Comparison of ENCODE assay signal across 10 cellular contexts in the genomic region with DNA sequence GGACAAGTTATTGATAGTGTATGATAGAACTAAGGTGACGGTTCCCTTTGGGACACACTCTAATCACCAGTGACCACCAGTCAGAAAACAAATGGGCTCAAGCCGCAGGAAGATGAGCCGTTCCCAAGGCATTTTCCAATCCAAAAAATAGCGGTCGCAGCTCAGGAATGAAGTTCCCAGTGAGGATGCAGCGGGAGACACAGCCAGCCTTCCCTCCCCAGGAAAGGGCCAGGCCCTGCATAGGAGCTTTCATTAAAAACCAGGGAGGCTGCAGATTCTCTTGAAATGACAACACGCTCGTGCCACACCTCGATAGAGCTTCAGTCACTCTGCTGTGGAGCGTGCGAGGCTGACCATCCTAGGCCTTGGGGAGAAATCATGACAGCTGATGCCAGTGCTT.
DNase-seq lines count a peak whose midpoint lies in the region; ATAC-seq and TF ChIP-seq lines count a peak whose summit lies in the region.
"Had no signal": no experiment of that assay in that cellular context is flagged by ENCODE, and none has a peak within 500 bp of the region (broad histone marks: within the 10 kb centered on the region; RNA-seq: fewer than 3 reads in every experiment).

No MANE protein-coding gene starts in this region.

- H3K79me2 ChIP-seq in hepatocyte = no peaks in the 10 kb centered on the region

- ATAC-seq in SK-N-SH treated with all-trans-retinoic acid at 6 μM for 48 hours (peak; percentile 18; the same call in 2 of the 3 replicates), right cardiac atrium (no peak)

- no peaks in the 10 kb centered on the region for H3K36me3 ChIP-seq in stomach smooth muscle (ENCODE audit: control insufficient read depth in 2 of 2, insufficient read depth in 2 of 2, low read length in 2 of 2)
- no peaks in the 10 kb centered on the region for H3K36me3 ChIP-seq in hepatocyte (replicated peaks; ENCODE audit: insufficient read depth, low read depth)
- H3K36me3 ChIP-seq: SJSA1 had no signal

- no peak for TF ChIP-seq CTCF in hepatocyte (IDR thresholded peaks at IDR 0.05; ENCODE audit: poor library complexity)

- no peak overlapping the region for H2AFZ ChIP-seq in hepatocyte

- H3K27ac ChIP-seq in right cardiac atrium (ENCODE audit: low read length) (peak overlapping the region; percentile 78), stomach smooth muscle (ENCODE audit: low read length) (peak overlapping the region; percentile 98), hepatocyte (no peak overlapping the region)
- H3K27ac ChIP-seq: SJSA1 had no signal

- H3K4me3 ChIP-seq in right cardiac atrium (ENCODE audit: low read length) = no peak overlapping the region
- peak overlapping the region in 1 of 2 donors; percentile 44 for H3K4me3 ChIP-seq in stomach smooth muscle (ENCODE audit: low read length in 2 of 2)
- no peak overlapping the region for H3K4me3 ChIP-seq in hepatocyte
- H3K4me3 ChIP-seq: SJSA1 had no signal

- no peak overlapping the region for H3K4me2 ChIP-seq in hepatocyte

- 63% methylated on average over 11 of the region's 11 CpGs for WGBS in right cardiac atrium
- 93% methylated on average over 11 of the region's 11 CpGs for WGBS in hepatocyte (ENCODE audit: low lambda C conversion rate, missing lambda C conversion rate)

- no peaks in the 10 kb centered on the region for H3K9me2 ChIP-seq in hepatocyte (replicated peaks; ENCODE audit: insufficient read depth)

- H3K27me3 ChIP-seq in right cardiac atrium (ENCODE audit: control insufficient read depth, insufficient read depth) (no peaks in the 10 kb centered on the region), stomach smooth muscle (ENCODE audit: control insufficient read depth in 1 of 2, insufficient read depth in 2 of 2, low read length in 2 of 2) (no peaks in the 10 kb centered on the region), hepatocyte (no peaks in the 10 kb centered on the region)
- H3K27me3 ChIP-seq: SJSA1 had no signal

- peak; percentile 54 for DNase-seq in NCI-H2107 treated with DMSO at 0.1 percent for 48 hours (lab: John Stamatoyannopoulos, UW; ENCODE audit: unreplicated experiment)
- no peak for DNase-seq in NCI-H2107 (lab: John Stamatoyannopoulos, UW)
- peak in 2 of 3 donors; percentile 20 to 26 for DNase-seq in right cardiac atrium
- DNase-seq in hepatocyte (ENCODE audit: low spot score) = no peak
- DNase-seq in NCI-H1436 (lab: John Stamatoyannopoulos, UW) = no peak
- no peak for DNase-seq in NCI-H2196 (lab: John Stamatoyannopoulos, UW; ENCODE audit: unreplicated experiment)
- DNase-seq: NCI-H187 had no signal

- H3K4me1 ChIP-seq in right cardiac atrium (ENCODE audit: control insufficient read depth, insufficient read depth, low read length) = peaks cover 14% of the 10 kb centered on the region
- peaks cover 54% of the 10 kb centered on the region for H3K4me1 ChIP-seq in stomach smooth muscle (ENCODE audit: control insufficient read depth, insufficient read depth, low read length)
- H3K4me1 ChIP-seq in hepatocyte (ENCODE audit: insufficient read depth) = peaks cover 7% of the 10 kb centered on the region

- no peaks in the 10 kb centered on the region for H3K9me3 ChIP-seq in right cardiac atrium (ENCODE audit: control insufficient read depth, low read length)
- H3K9me3 ChIP-seq in stomach smooth muscle (ENCODE audit: control insufficient read depth in 2 of 2, low read length in 2 of 2) = no peaks in the 10 kb centered on the region
- no peaks in the 10 kb centered on the region for H3K9me3 ChIP-seq in hepatocyte (ENCODE audit: low read depth)
- H3K9me3 ChIP-seq: SJSA1 had no signal

- peak overlapping the region; percentile 51 to 56 for H3K9ac ChIP-seq in stomach smooth muscle (ENCODE audit: low read length in 2 of 2)

- intact Hi-C loops in right cardiac atrium (cut with DNase I) = loop anchor here in 1 of 4 donors (5.0 kb wide), 1 partner anchor 35 kb away; no protein-coding TSS in a partner anchor

- no peaks in the 10 kb centered on the region for H4K20me1 ChIP-seq in hepatocyte (ENCODE audit: insufficient read depth, poor library complexity, severe bottlenecking)

TF ChIP-seq in SK-N-SH treated with all-trans-retinoic acid at 6 μM for 48 hours, 23 proteins besides CTCF, POLR2A, EP300 and RAD21:
- no peak for TF ChIP-seq SNAI2 (CRISPR knock-in tag; IDR thresholded peaks at IDR 0.05)
- no peak for TF ChIP-seq ISL1 (CRISPR knock-in tag; IDR thresholded peaks at IDR 0.05)
- no peak for TF ChIP-seq TOX (CRISPR knock-in tag; IDR thresholded peaks at IDR 0.05; ENCODE audit: borderline replicate concordance)
- TF ChIP-seq TCF4 (CRISPR knock-in tag; IDR thresholded peaks at IDR 0.05; ENCODE audit: borderline replicate concordance) = no peak
- TF ChIP-seq ESRRG (CRISPR knock-in tag; IDR thresholded peaks at IDR 0.05) = no peak
- no peak for TF ChIP-seq ARNTL (CRISPR knock-in tag; IDR thresholded peaks at IDR 0.05; ENCODE audit: borderline replicate concordance, low read depth)
- no peak for TF ChIP-seq ZNF8 (CRISPR knock-in tag; IDR thresholded peaks at IDR 0.05)
- no peak for TF ChIP-seq GLIS3 (CRISPR knock-in tag; IDR thresholded peaks at IDR 0.05)
- TF ChIP-seq ZNF70 (CRISPR knock-in tag; IDR thresholded peaks at IDR 0.05) = no peak
- TF ChIP-seq BACH2 (CRISPR knock-in tag; IDR thresholded peaks at IDR 0.05; ENCODE audit: borderline replicate concordance) = no peak
- TF ChIP-seq OSR1 (CRISPR knock-in tag; IDR thresholded peaks at IDR 0.05) = no peak
- TF ChIP-seq, protein P1, sequence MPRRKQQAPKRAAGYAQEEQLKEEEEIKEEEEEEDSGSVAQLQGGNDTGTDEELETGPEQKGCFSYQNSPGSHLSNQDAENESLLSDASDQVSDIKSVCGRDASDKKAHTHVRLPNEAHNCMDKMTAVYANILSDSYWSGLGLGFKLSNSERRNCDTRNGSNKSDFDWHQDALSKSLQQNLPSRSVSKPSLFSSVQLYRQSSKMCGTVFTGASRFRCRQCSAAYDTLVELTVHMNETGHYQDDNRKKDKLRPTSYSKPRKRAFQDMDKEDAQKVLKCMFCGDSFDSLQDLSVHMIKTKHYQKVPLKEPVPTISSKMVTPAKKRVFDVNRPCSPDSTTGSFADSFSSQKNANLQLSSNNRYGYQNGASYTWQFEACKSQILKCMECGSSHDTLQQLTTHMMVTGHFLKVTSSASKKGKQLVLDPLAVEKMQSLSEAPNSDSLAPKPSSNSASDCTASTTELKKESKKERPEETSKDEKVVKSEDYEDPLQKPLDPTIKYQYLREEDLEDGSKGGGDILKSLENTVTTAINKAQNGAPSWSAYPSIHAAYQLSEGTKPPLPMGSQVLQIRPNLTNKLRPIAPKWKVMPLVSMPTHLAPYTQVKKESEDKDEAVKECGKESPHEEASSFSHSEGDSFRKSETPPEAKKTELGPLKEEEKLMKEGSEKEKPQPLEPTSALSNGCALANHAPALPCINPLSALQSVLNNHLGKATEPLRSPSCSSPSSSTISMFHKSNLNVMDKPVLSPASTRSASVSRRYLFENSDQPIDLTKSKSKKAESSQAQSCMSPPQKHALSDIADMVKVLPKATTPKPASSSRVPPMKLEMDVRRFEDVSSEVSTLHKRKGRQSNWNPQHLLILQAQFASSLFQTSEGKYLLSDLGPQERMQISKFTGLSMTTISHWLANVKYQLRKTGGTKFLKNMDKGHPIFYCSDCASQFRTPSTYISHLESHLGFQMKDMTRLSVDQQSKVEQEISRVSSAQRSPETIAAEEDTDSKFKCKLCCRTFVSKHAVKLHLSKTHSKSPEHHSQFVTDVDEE (CRISPR knock-in tag; IDR thresholded peaks at IDR 0.05) = no peak
- TF ChIP-seq PPARA (CRISPR knock-in tag; IDR thresholded peaks at IDR 0.05; ENCODE audit: borderline replicate concordance) = no peak
- TF ChIP-seq, protein P2, sequence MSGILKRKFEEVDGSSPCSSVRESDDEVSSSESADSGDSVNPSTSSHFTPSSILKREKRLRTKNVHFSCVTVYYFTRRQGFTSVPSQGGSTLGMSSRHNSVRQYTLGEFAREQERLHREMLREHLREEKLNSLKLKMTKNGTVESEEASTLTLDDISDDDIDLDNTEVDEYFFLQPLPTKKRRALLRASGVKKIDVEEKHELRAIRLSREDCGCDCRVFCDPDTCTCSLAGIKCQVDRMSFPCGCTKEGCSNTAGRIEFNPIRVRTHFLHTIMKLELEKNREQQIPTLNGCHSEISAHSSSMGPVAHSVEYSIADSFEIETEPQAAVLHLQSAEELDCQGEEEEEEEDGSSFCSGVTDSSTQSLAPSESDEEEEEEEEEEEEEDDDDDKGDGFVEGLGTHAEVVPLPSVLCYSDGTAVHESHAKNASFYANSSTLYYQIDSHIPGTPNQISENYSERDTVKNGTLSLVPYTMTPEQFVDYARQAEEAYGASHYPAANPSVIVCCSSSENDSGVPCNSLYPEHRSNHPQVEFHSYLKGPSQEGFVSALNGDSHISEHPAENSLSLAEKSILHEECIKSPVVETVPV (CRISPR knock-in tag; IDR thresholded peaks at IDR 0.05) = no peak
- TF ChIP-seq ZNF565 (CRISPR knock-in tag; conservative IDR thresholded peaks at IDR 0.05; ENCODE audit: low read depth) = no peak
- TF ChIP-seq CSDC2 (CRISPR knock-in tag; IDR thresholded peaks at IDR 0.05) = no peak
- TF ChIP-seq, protein P3, sequence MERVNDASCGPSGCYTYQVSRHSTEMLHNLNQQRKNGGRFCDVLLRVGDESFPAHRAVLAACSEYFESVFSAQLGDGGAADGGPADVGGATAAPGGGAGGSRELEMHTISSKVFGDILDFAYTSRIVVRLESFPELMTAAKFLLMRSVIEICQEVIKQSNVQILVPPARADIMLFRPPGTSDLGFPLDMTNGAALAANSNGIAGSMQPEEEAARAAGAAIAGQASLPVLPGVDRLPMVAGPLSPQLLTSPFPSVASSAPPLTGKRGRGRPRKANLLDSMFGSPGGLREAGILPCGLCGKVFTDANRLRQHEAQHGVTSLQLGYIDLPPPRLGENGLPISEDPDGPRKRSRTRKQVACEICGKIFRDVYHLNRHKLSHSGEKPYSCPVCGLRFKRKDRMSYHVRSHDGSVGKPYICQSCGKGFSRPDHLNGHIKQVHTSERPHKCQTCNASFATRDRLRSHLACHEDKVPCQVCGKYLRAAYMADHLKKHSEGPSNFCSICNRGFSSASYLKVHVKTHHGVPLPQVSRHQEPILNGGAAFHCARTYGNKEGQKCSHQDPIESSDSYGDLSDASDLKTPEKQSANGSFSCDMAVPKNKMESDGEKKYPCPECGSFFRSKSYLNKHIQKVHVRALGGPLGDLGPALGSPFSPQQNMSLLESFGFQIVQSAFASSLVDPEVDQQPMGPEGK (CRISPR knock-in tag; IDR thresholded peaks at IDR 0.05; ENCODE audit: borderline replicate concordance) = no peak
- TF ChIP-seq ZC3H10 (CRISPR knock-in tag; IDR thresholded peaks at IDR 0.05) = no peak

Comparison
In these comparisons a context has a peak if more than half of its experiments do, and no peak if none do; other contexts are left out.
1. DNase-seq: peak in NCI-H2107 treated with DMSO at 0.1 percent for 48 hours (single experiment) and right cardiac atrium (2 of 3); none in NCI-H2107 (single experiment), hepatocyte (single experiment), NCI-H1436 (single experiment) and NCI-H2196 (single experiment).